Comparison of ENCODE assay signal across 8 cellular contexts in genomic region chr11:124876818-124877630, GRCh38. TPM values are rescaled to one million over a fixed set of nuclear protein-coding genes. Genes with fewer than 3 reads are reported as not detected.
DNase-seq lines count a peak whose midpoint lies in the region; ATAC-seq and TF ChIP-seq lines count a peak whose summit lies in the region.

No MANE protein-coding gene starts in this region.

- no peaks in the 10 kb centered on the region for H3K9me2 ChIP-seq in OCI-LY7 (ENCODE audit: insufficient read depth, low read length)

- peak overlapping the region in 6 of 7 donors; percentile 63 to 96 (median 90) for H3K27ac Mint-ChIP-seq in CD4-positive, alpha-beta memory T cell

- H3K4me3 ChIP-seq in CD4-positive, alpha-beta memory T cell (ENCODE audit: low read length in 2 of 2) = peak overlapping the region in 1 of 2 donors; percentile 58
- H3K4me3 ChIP-seq in OCI-LY7 (ENCODE audit: low read depth, low read length, poor library complexity, severe bottlenecking) = peak overlapping the region; percentile 57

- peaks cover 4 to 29% (median 19%) of the 10 kb centered on the region in 4 donors for H3K4me1 Mint-ChIP-seq in CD4-positive, alpha-beta memory T cell

- no peaks in the 10 kb centered on the region for H3K9me3 ChIP-seq in CD4-positive, alpha-beta memory T cell (ENCODE audit: control insufficient read depth in 1 of 2, low read length in 2 of 2)
- H3K9me3 ChIP-seq in OCI-LY7 (ENCODE audit: low read length) = no peaks in the 10 kb centered on the region

- peaks cover 13% of the 10 kb centered on the region for H3K4me1 ChIP-seq in CD4-positive, alpha-beta memory T cell (ENCODE audit: insufficient read depth, low read length)
- no peaks in the 10 kb centered on the region for H3K4me1 ChIP-seq in OCI-LY7 (ENCODE audit: insufficient read depth, low read length, poor library complexity, severe bottlenecking)

- peak overlapping the region; percentile 86 to 91 (median 90) for H3K4me3 Mint-ChIP-seq in CD4-positive, alpha-beta memory T cell

- CTCF ChIA-PET in CD4-positive, alpha-beta memory T cell (lab: Charles Lee; ENCODE audit: partially characterized antibody) = interaction anchor here (0.6 to 2.1 kb wide), 38 partner anchors 10 to 1010 kb away, joined by 3 to 24 read pairs (median 4); partner anchors contain the start of genes HYLS1, ROBO4, SLC37A2 and TBRG1
- CTCF ChIA-PET in OCI-LY7 (lab: Charles Lee; ENCODE audit: unreplicated experiment) = interaction anchor here (0.6 kb wide), 1 partner anchor 130 kb away, joined by 3 read pairs; no protein-coding TSS in a partner anchor

- H3K27me3 Mint-ChIP-seq in CD4-positive, alpha-beta memory T cell = peaks cover 18 to 22% of the 10 kb centered on the region in 2 donors

- POLR2A ChIA-PET in CD4-positive, alpha-beta memory T cell (lab: Charles Lee; ENCODE audit: partially characterized antibody) = interaction anchor here (0.6 to 1.5 kb wide), 11 partner anchors 11 to 254 kb away, joined by 3 to 24 read pairs (median 5); partner anchors contain the start of genes CCDC15, ROBO3, TBRG1 and TMEM218
- POLR2A ChIA-PET in OCI-LY7 (lab: Charles Lee) = no interaction called here

- no TSS peak for BruUV-seq in OCI-LY7 (replicated peaks; lab: Mats Ljungman, UMichigan)

- H4K20me1 ChIP-seq in OCI-LY7 (ENCODE audit: insufficient read depth, low read length) = no peaks in the 10 kb centered on the region

- peak overlapping the region; percentile 65 for H3K4me2 ChIP-seq in OCI-LY7 (ENCODE audit: low read length)

- no peaks in the 10 kb centered on the region for H3K9me3 Mint-ChIP-seq in CD4-positive, alpha-beta memory T cell

- H3K27ac ChIP-seq in CD4-positive, alpha-beta memory T cell (ENCODE audit: low read depth, low read length) = peak overlapping the region; percentile 53
- H3K27ac ChIP-seq in OCI-LY7 (ENCODE audit: low read depth, low read length, poor library complexity, severe bottlenecking) (no peak overlapping the region), epithelial cell of prostate (peak overlapping the region; percentile 65)

- ATAC-seq in omental fat pad (ENCODE audit: low FRiP score) (peak; percentile 1), GM21390 (IDR thresholded peaks at IDR 0.05; ENCODE audit: unreplicated experiment) (no peak), GM18870 (IDR thresholded peaks at IDR 0.05; ENCODE audit: unreplicated experiment) (no peak), GM19397 (IDR thresholded peaks at IDR 0.05; ENCODE audit: unreplicated experiment) (no peak)

- peak overlapping the region; percentile 46; the same call in 1 of the 2 replicates for H2AFZ ChIP-seq in OCI-LY7 (ENCODE audit: low read length)

- H3K36me3 Mint-ChIP-seq in CD4-positive, alpha-beta memory T cell = no peaks in the 10 kb centered on the region

- no peaks in the 10 kb centered on the region for H3K36me3 ChIP-seq in CD4-positive, alpha-beta memory T cell (ENCODE audit: insufficient read depth, low read length)
- H3K36me3 ChIP-seq in OCI-LY7 (ENCODE audit: insufficient read depth, low read length) = no peaks in the 10 kb centered on the region

- intact Hi-C loops in CD4-positive, alpha-beta memory T cell (cut with micrococcal nuclease) = loop anchor here (1.0 to 5.0 kb wide), 7 partner anchors 44 to 1010 kb away; partner anchors contain the start of genes CCDC15, HYLS1, MSANTD2 and TBRG1
- intact Hi-C loops in OCI-LY7 (cut with micrococcal nuclease; ENCODE audit: unreplicated experiment) = no loop called here

- no peaks in the 10 kb centered on the region for H3K27me3 ChIP-seq in CD4-positive, alpha-beta memory T cell (ENCODE audit: insufficient read depth, low read length)

- TF ChIP-seq CTCF in OCI-LY7 (conservative IDR thresholded peaks at IDR 0.05; ENCODE audit: low read length) (no peak), omental fat pad (IDR thresholded peaks at IDR 0.05) (no peak)

- no peak for DNase-seq in CD4-positive, alpha-beta memory T cell
- no peak for DNase-seq in OCI-LY7 (ENCODE audit: low spot score)
- no peak for DNase-seq in epithelial cell of prostate (ENCODE audit: low read depth, low spot score)
- no peak for DNase-seq in omental fat pad (ENCODE audit: low spot score)
- no peak for DNase-seq in DMS 273 treated with DMSO at 0.1 percent for 48 hours (lab: John Stamatoyannopoulos, UW)

- no peaks in the 10 kb centered on the region for H3K79me2 ChIP-seq in OCI-LY7 (ENCODE audit: insufficient read depth, low read depth, low read length)

RNA-seq across cellular contexts. Expression of gene ROBO3, which starts 11.8 kb away (rescaled TPM):
- total RNA-seq in CD4-positive, alpha-beta memory T cell = 10 to 100 TPM; 16.2 to 18.1 TPM
- 1 to 10 TPM in 1 of 2 donors, under 1 TPM in 1; 0.70 to 2.0 TPM for polyA plus RNA-seq in CD4-positive, alpha-beta memory T cell
- total RNA-seq in OCI-LY7 (2014; rRNA removed; shearing (Covaris generic)) = 0.19 and 0.28 TPM in 2 replicates
- total RNA-seq in OCI-LY7 (2022) = not detected in 2 replicates
- 10 to 100 TPM; 24.5 to 71.5 (median 27.9) TPM for total RNA-seq in omental fat pad

RNA-seq across cellular contexts. Expression of gene ROBO4, which starts 20.6 kb away (rescaled TPM):
- total RNA-seq in CD4-positive, alpha-beta memory T cell = not detected
- not detected for polyA plus RNA-seq in CD4-positive, alpha-beta memory T cell
- total RNA-seq in OCI-LY7 (2014; rRNA removed; shearing (Covaris generic)) = not detected in 2 replicates
- not detected in 2 replicates for total RNA-seq in OCI-LY7 (2022)
- 100 to 1,000 TPM in 1 of 4 donors, 10 to 100 TPM in 3; 31.7 to 152 (median 75.2) TPM for total RNA-seq in omental fat pad

RNA-seq across cellular contexts. Expression of gene HEPN1, which starts 42.0 kb away (rescaled TPM):
- total RNA-seq in CD4-positive, alpha-beta memory T cell = not detected
- polyA plus RNA-seq in CD4-positive, alpha-beta memory T cell = not detected
- not detected in 2 replicates for total RNA-seq in OCI-LY7 (2014; rRNA removed; shearing (Covaris generic))
- not detected in 2 replicates for total RNA-seq in OCI-LY7 (2022)
- total RNA-seq in omental fat pad = under 1 TPM in 1 of 4 donors, not detected in 3; 0.56 TPM

RNA-seq across cellular contexts. Expression of gene HEPACAM, which starts 58.8 kb away (rescaled TPM):
- not detected for total RNA-seq in CD4-positive, alpha-beta memory T cell
- polyA plus RNA-seq in CD4-positive, alpha-beta memory T cell = not detected
- not detected in 2 replicates for total RNA-seq in OCI-LY7 (2014; rRNA removed; shearing (Covaris generic))
- total RNA-seq in OCI-LY7 (2022) (not detected in 2 replicates), omental fat pad (10 to 100 TPM in 3 of 4 donors, 1 to 10 TPM in 1; 8.5 to 37.3 (median 21.3) TPM)

Comparison
In these comparisons a context has a peak if more than half of its experiments do, and no peak if none do; other contexts are left out.
1. RNA of gene ROBO3, which starts 11.8 kb away (total RNA-seq): 24.5 to 71.5 TPM in omental fat pad and 16.2 to 18.1 TPM in CD4-positive, alpha-beta memory T cell; 0.19 to 0.28 TPM in OCI-LY7; every median in the first group is over 10 times any median in the second.
2. RNA of gene ROBO4, which starts 20.6 kb away (total RNA-seq): 31.7 to 152 TPM in omental fat pad; not detected in OCI-LY7 and not detected in CD4-positive, alpha-beta memory T cell; every median in the first group is over 10 times any median in the second.